Comparison of ENCODE assay signal across 9 cellular contexts in the genomic region with DNA sequence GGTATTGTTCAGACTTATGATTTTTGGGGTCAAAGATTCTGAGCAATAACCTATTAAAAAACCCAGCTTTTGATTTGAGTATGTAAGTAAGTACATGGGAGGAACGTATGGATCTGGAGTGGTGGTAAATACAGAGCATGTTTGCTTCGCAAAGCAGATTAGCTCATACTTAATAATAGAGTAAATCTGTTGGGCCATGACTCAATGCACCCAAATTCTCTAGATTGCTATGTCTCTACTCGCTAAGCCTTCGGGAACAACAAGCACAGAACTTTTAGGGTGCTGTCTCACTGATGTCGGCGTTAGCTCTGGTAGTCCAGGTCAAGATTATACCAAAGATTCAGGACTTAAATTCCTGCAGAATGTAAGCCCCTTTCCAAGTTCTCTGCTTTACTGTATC. TPM values are rescaled to one million over a fixed set of nuclear protein-coding genes. Genes with fewer than 3 reads are reported as not detected.
DNase-seq lines count a peak whose midpoint lies in the region; ATAC-seq and TF ChIP-seq lines count a peak whose summit lies in the region.
"Had no signal": no experiment of that assay in that cellular context is flagged by ENCODE, and none has a peak within 500 bp of the region (broad histone marks: within the 10 kb centered on the region; RNA-seq: fewer than 3 reads in every experiment).

No MANE protein-coding gene starts in this region.

- H3K27me3 Mint-ChIP-seq in stimulated activated naive CD8-positive, alpha-beta T cell treated with anti-CD3 and anti-CD28 coated beads, Interleukin-15, Interleukin-2, amounts not matched to agents 100 ng/mL and 50 ng/mL, for 24 hours: peaks cover 5% of the 10 kb centered on the region
- no peaks in the 10 kb centered on the region for H3K27me3 Mint-ChIP-seq in brain

- H3K4me1 ChIP-seq in mesodermal cell (ENCODE audit: control insufficient read depth, insufficient read depth, low read length, poor library complexity, severe bottlenecking): peaks cover 3% of the 10 kb centered on the region

- no peaks in the 10 kb centered on the region for H3K9me3 Mint-ChIP-seq in stimulated activated naive CD8-positive, alpha-beta T cell treated with anti-CD3 and anti-CD28 coated beads, Interleukin-15, Interleukin-2, amounts not matched to agents 100 ng/mL and 50 ng/mL, for 24 hours
- no peaks in the 10 kb centered on the region for H3K9me3 Mint-ChIP-seq in brain

- H3K4me3 Mint-ChIP-seq in stimulated activated naive CD8-positive, alpha-beta T cell treated with anti-CD3 and anti-CD28 coated beads, Interleukin-15, Interleukin-2, amounts not matched to agents 100 ng/mL and 50 ng/mL, for 24 hours: peak overlapping the region; percentile 89
- peak overlapping the region; percentile 88 to 96 (median 91) for H3K4me3 Mint-ChIP-seq in brain

- 76 to 83% methylated on average over 5 to 6 of the region's 6 CpGs for WGBS in mesodermal cell (ENCODE audit: insufficient coverage in 2 of 2), 2 experiments

- peaks cover 41% of the 10 kb centered on the region for H3K4me1 Mint-ChIP-seq in stimulated activated naive CD8-positive, alpha-beta T cell treated with anti-CD3 and anti-CD28 coated beads, Interleukin-15, Interleukin-2, amounts not matched to agents 100 ng/mL and 50 ng/mL, for 24 hours (ENCODE audit: low read depth)
- H3K4me1 Mint-ChIP-seq in brain: peaks cover 50% of the 10 kb centered on the region

- peaks cover 1% of the 10 kb centered on the region for H3K36me3 ChIP-seq in mesodermal cell (ENCODE audit: control insufficient read depth, insufficient read depth, low read length)
- H3K36me3 ChIP-seq: neutrophil had no signal

- peaks cover 7% of the 10 kb centered on the region for H3K36me3 Mint-ChIP-seq in stimulated activated naive CD8-positive, alpha-beta T cell treated with anti-CD3 and anti-CD28 coated beads, Interleukin-15, Interleukin-2, amounts not matched to agents 100 ng/mL and 50 ng/mL, for 24 hours (ENCODE audit: low read depth)
- peaks cover 6% of the 10 kb centered on the region for H3K36me3 Mint-ChIP-seq in brain

- H3K9me3 ChIP-seq in mesodermal cell (ENCODE audit: control insufficient read depth, low read length): no peaks in the 10 kb centered on the region
- H3K9me3 ChIP-seq: neutrophil had no signal

- H3K4me3 ChIP-seq in mesodermal cell (ENCODE audit: extremely low read depth, insufficient read depth, low read length, poor library complexity, severe bottlenecking): peak overlapping the region; percentile 92

- H3K27ac ChIP-seq in mesodermal cell (ENCODE audit: low read depth, low read length, severe bottlenecking): peak overlapping the region; percentile 75
- H3K27ac ChIP-seq: neutrophil had no signal

- no peak for TF ChIP-seq CTCF in brain (conservative IDR thresholded peaks at IDR 0.05)

- ATAC-seq in stimulated activated naive CD8-positive, alpha-beta T cell treated with anti-CD3 and anti-CD28 coated beads, Interleukin-15, Interleukin-2, amounts not matched to agents 100 U/mL and 50 U/mL, for 24 hours: no peak
- no peak for ATAC-seq in HG02973 (IDR thresholded peaks at IDR 0.05; ENCODE audit: unreplicated experiment)
- ATAC-seq in GM18519 (IDR thresholded peaks at IDR 0.05; ENCODE audit: low FRiP score, unreplicated experiment): no peak
- ATAC-seq in activated CD4-positive, CD25-positive, alpha-beta regulatory T cell treated with anti-CD3 and anti-CD28 coated beads, Interleukin-2, amount 50 U/mL, for 24 hours: no peak

- H3K27ac Mint-ChIP-seq in stimulated activated naive CD8-positive, alpha-beta T cell treated with anti-CD3 and anti-CD28 coated beads, Interleukin-15, Interleukin-2, amounts not matched to agents 100 ng/mL and 50 ng/mL, for 24 hours: peak overlapping the region; percentile 81
- H3K27ac Mint-ChIP-seq in brain: peak overlapping the region; percentile 37 to 96 (median 88)

- no peak for DNase-seq in stimulated activated naive CD8-positive, alpha-beta T cell treated with anti-CD3 and anti-CD28 coated beads, Interleukin-15, Interleukin-2, amounts not matched to agents 100 U/mL and 50 U/mL, for 24 hours
- DNase-seq in NCI-H2196 treated with DMSO at 0.1 percent for 48 hours (lab: John Stamatoyannopoulos, UW; ENCODE audit: unreplicated experiment): no peak

RNA-seq across cellular contexts. Expression of gene MINPP1, which starts 0.8 kb away (rescaled TPM):
- 9.7 TPM for polyA plus RNA-seq in brain (ENCODE audit: insufficient read depth, low read depth, low replicate concordance)
- 29.1 TPM for polyA plus RNA-seq in mesodermal cell (2013, experiment 1 of 2)
- 29.9 TPM for polyA plus RNA-seq in mesodermal cell (2013, experiment 2 of 2)
